Comparison of ENCODE assay signal across 21 cellular contexts in genomic region chr13:81714513-81714912, GRCh38.
"Had no signal": no experiment of that assay in that cellular context is flagged by ENCODE, and none has a peak within 500 bp of the region (broad histone marks: within the 10 kb centered on the region; RNA-seq: fewer than 3 reads in every experiment).

No MANE protein-coding gene starts in this region.

- H3K4me1 Mint-ChIP-seq: immature natural killer cell; naive thymus-derived CD8-positive, alpha-beta T cell; stimulated activated naive B cell treated with anti-CD40 and anti-IgM and Interleukin-4, amounts not matched to agents 10 μg/mL and 1 μg/mL and 100 μg/mL, for 72 hours had no signal

- H3K4me3 Mint-ChIP-seq: activated T-cell treated with anti-CD3 and anti-CD28 coated beads, Interleukin-2, amount 50 U/mL, for 72 hours; immature natural killer cell; naive thymus-derived CD8-positive, alpha-beta T cell; stimulated activated naive B cell treated with anti-CD40 and anti-IgM and Interleukin-4, amounts not matched to agents 10 μg/mL and 1 μg/mL and 100 μg/mL, for 72 hours had no signal

- H3K27ac ChIP-seq: brain microvascular endothelial cell, coronary artery, gastroesophageal sphincter, heart right ventricle, parathyroid adenoma, thyroid gland had no signal

- DNase-seq: activated CD4-positive, alpha-beta T cell treated with anti-CD3 and anti-CD28 coated beads for 1 hour; activated CD8-positive, alpha-beta memory T cell treated with anti-CD3 and anti-CD28 coated beads for 24 hours; activated CD8-positive, alpha-beta memory T cell treated with anti-CD3 and anti-CD28 coated beads, Interleukin-2, amount 50 U/mL, for 48 hours; activated effector memory CD4-positive, alpha-beta T cell treated with anti-CD3 and anti-CD28 coated beads, Interleukin-2, amount 50 U/mL, for 16 hours; activated naive CD4-positive, alpha-beta T cell treated with anti-CD3 and anti-CD28 coated beads, Interleukin-2, amount 50 U/mL, for 16 hours; activated T-cell treated with anti-CD3 and anti-CD28 coated beads, Interleukin-2, amount 50 U/mL, for 72 hours; aorta; brain microvascular endothelial cell; central memory CD4-positive, alpha-beta T cell; heart right ventricle; immature natural killer cell; mesenchymal stem cell; naive thymus-derived CD8-positive, alpha-beta T cell; retina; stimulated activated naive B cell treated with anti-CD40 and anti-IgM and Interleukin-4, amounts not matched to agents 10 μg/mL and 1 μg/mL and 100 μg/mL, for 72 hours; thyroid gland had no signal

- H3K27ac Mint-ChIP-seq: activated T-cell treated with anti-CD3 and anti-CD28 coated beads, Interleukin-2, amount 50 U/mL, for 72 hours; immature natural killer cell; naive thymus-derived CD8-positive, alpha-beta T cell; stimulated activated naive B cell treated with anti-CD40 and anti-IgM and Interleukin-4, amounts not matched to agents 10 μg/mL and 1 μg/mL and 100 μg/mL, for 72 hours had no signal

- H3K9ac ChIP-seq: parathyroid adenoma had no signal

- H3K4me1 ChIP-seq: gastroesophageal sphincter, heart right ventricle, parathyroid adenoma, thyroid gland had no signal

- H3K27me3 Mint-ChIP-seq: naive thymus-derived CD8-positive, alpha-beta T cell; stimulated activated naive B cell treated with anti-CD40 and anti-IgM and Interleukin-4, amounts not matched to agents 10 μg/mL and 1 μg/mL and 100 μg/mL, for 72 hours had no signal

- H3K27me3 ChIP-seq: brain microvascular endothelial cell, heart right ventricle, thyroid gland had no signal

- ATAC-seq: activated T-cell treated with anti-CD3 and anti-CD28 coated beads, Interleukin-2, amount 50 U/mL, for 72 hours; esophagus mucosa; gastroesophageal sphincter; heart right ventricle; naive thymus-derived CD8-positive, alpha-beta T cell; stimulated activated naive B cell treated with anti-CD40 and anti-IgM and Interleukin-4, amounts not matched to agents 10 μg/mL and 1 μg/mL and 100 μg/mL, for 72 hours had no signal

- FAIRE-seq: endometrium had no signal

- H3K36me3 ChIP-seq: brain microvascular endothelial cell, gastroesophageal sphincter, heart right ventricle, thyroid gland had no signal

- H3K4me3 ChIP-seq: coronary artery, gastroesophageal sphincter, heart right ventricle, thyroid gland had no signal

- H3K36me3 Mint-ChIP-seq: immature natural killer cell; naive thymus-derived CD8-positive, alpha-beta T cell; stimulated activated naive B cell treated with anti-CD40 and anti-IgM and Interleukin-4, amounts not matched to agents 10 μg/mL and 1 μg/mL and 100 μg/mL, for 72 hours had no signal

- H3K9me3 ChIP-seq: gastroesophageal sphincter, heart right ventricle, thyroid gland had no signal
